ENCODE assay signal across 1 cellular context in the genomic region with DNA sequence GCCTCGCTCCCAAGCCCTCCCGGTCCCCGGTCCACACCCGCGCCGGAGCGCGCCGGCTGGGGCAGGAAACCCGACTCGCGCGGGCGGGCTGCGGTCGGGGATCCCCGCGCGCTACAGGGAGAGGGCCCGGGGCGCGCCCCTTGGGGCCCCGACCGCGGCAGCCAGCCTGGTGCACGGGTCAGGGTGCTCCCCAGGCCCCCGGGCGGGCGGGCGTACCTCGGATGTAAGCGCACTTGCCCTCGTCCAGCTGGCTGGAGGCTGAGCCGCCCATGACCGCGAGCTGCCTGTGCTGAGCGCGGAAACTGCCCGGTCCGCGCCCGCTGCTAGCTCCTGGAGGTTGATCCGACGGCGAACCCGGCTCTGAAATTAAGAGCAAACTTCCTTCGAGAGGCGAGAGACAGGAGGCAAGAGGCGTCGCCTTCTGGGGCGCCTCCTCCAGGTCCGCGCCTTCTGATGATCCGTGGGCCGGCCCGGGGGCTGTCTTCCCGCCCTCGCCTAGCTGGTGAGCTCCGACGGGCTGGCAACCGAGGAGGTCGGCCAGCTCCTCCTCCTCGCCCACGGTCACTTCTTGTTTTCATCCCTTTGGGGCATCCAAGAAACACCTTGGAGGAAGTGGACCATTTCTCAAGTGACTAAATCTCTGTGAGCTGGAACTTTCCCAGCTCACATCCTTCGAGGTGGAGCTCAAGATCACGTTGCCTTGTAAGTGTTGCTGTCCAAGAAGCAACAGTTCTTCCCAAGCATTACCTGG.
TF ChIP-seq lines count a peak whose summit lies in the region.

A gene with protein sequence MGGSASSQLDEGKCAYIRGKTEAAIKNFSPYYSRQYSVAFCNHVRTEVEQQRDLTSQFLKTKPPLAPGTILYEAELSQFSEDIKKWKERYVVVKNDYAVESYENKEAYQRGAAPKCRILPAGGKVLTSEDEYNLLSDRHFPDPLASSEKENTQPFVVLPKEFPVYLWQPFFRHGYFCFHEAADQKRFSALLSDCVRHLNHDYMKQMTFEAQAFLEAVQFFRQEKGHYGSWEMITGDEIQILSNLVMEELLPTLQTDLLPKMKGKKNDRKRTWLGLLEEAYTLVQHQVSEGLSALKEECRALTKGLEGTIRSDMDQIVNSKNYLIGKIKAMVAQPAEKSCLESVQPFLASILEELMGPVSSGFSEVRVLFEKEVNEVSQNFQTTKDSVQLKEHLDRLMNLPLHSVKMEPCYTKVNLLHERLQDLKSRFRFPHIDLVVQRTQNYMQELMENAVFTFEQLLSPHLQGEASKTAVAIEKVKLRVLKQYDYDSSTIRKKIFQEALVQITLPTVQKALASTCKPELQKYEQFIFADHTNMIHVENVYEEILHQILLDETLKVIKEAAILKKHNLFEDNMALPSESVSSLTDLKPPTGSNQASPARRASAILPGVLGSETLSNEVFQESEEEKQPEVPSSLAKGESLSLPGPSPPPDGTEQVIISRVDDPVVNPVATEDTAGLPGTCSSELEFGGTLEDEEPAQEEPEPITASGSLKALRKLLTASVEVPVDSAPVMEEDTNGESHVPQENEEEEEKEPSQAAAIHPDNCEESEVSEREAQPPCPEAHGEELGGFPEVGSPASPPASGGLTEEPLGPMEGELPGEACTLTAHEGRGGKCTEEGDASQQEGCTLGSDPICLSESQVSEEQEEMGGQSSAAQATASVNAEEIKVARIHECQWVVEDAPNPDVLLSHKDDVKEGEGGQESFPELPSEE (minus strand): TSS at position 423 of the 751 bp plus-strand sequence. CDS start 152 bp downstream, at position 271.

TF ChIP-seq in SK-N-SH treated with all-trans-retinoic acid at 6 μM for 48 hours, 23 proteins besides CTCF, POLR2A, EP300 and RAD21 (continued from another document):
- TF ChIP-seq TOX (CRISPR knock-in tag; IDR thresholded peaks at IDR 0.05; ENCODE audit: borderline replicate concordance) (no peak), SNAI2 (CRISPR knock-in tag; IDR thresholded peaks at IDR 0.05) (no peak), GLIS3 (CRISPR knock-in tag; IDR thresholded peaks at IDR 0.05) (no peak), PATZ1 (CRISPR knock-in tag; IDR thresholded peaks at IDR 0.05; ENCODE audit: borderline replicate concordance) (no peak)
